ENCODE assay signal across 1 cellular context in genomic region chr1:38015978-38016640, GRCh38.
TF ChIP-seq lines count a peak whose summit lies in the region.

No MANE protein-coding gene starts in this region.

TF ChIP-seq in HepG2, 621 proteins besides CTCF, POLR2A, EP300 and RAD21:
- TF ChIP-seq NFE2L2 (IDR thresholded peaks at IDR 0.05; ENCODE audit: low read length): 0 out of 2 replicates have a peak, but pooled peaks have one; percentile 53
- no peak for TF ChIP-seq SCMH1 (CRISPR knock-in tag; IDR thresholded peaks at IDR 0.05; ENCODE audit: borderline replicate concordance)
